ENCODE assay signal across 11 cellular contexts in the genomic region with DNA sequence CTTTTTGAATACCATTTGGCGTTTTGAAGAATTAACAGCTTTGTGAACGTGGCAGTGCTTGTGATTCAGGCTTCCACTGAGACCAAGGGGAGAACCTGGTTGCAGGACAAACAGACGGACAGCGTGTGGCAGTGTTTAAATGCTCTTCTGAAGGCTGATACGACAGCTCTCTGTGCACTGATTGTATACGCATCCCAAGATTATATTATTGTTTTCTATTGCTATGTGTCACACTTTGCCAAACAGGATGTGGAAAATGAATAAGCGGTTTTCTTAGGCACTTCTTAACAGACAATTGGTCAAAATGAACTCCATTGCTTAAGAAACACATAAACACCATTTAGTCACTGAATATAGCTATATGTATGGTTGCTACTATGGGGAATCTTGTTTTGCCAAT. TPM values are rescaled to one million over a fixed set of nuclear protein-coding genes. Genes with fewer than 3 reads are reported as not detected.
A peak's percentile ranks its signal among the peaks of the same experiment; 100 is the strongest.
DNase-seq lines count a peak whose midpoint lies in the region; ATAC-seq and TF ChIP-seq lines count a peak whose summit lies in the region.
"Not testable (repeated sequence)": the region's sequence is repeated elsewhere in the genome, so short reads cannot be mapped to it uniquely, and the experiment has no call there.
"Had no signal": no experiment of that assay in that cellular context is flagged by ENCODE, and none has a peak within 500 bp of the region (broad histone marks: within the 10 kb centered on the region; RNA-seq: fewer than 3 reads in every experiment).

No MANE protein-coding gene starts in this region.

- H3K4me3 ChIP-seq in AG09309 (ENCODE audit: control insufficient read depth, low read depth, low read length); osteoblast (ENCODE audit: insufficient read depth, low read length): not testable (repeated sequence)

- not testable (repeated sequence) for H2AFZ ChIP-seq in osteoblast (ENCODE audit: low read length)

- peak; percentile 14 for TF ChIP-seq CTCF in AG09309 (IDR thresholded peaks at IDR 0.05; ENCODE audit: control insufficient read depth, insufficient read depth, low read depth, low read length, missing control alignments)
- peak; percentile 3 for TF ChIP-seq CTCF in GM10266 (IDR thresholded peaks at IDR 0.05; ENCODE audit: control insufficient read depth, insufficient read depth, low read depth, missing control alignments)
- not testable (repeated sequence) for TF ChIP-seq CTCF in osteoblast (IDR thresholded peaks at IDR 0.05; ENCODE audit: extremely low read depth, low read depth, low read length)

- not testable (repeated sequence) for H3K9me3 Mint-ChIP-seq in activated naive CD4-positive, alpha-beta T cell treated with anti-CD3 and anti-CD28 coated beads, Interleukin-2, amount 50 U/mL, for 72 hours

- not testable (repeated sequence) for DNase-seq in AG09309 (ENCODE audit: low read depth); GM10266 (ENCODE audit: extremely low spot score); activated naive CD4-positive, alpha-beta T cell treated with anti-CD3 and anti-CD28 coated beads, Interleukin-2, amount 50 U/mL, for 72 hours (ENCODE audit: low spot score in 2 of 2); left ventricle myocardium superior; osteoblast (ENCODE audit: insufficient read length, low spot score, missing footprints)
- peak; percentile 59 for DNase-seq in M059J (ENCODE audit: low read depth)
- peak; percentile 25 to 71 for DNase-seq in dermis microvascular lymphatic vessel endothelial cell (ENCODE audit: low read depth in 2 of 2)

- H3K27me3 ChIP-seq in osteoblast (ENCODE audit: insufficient read depth, low read length) = not testable (repeated sequence)

- H3K36me3 Mint-ChIP-seq in activated naive CD4-positive, alpha-beta T cell treated with anti-CD3 and anti-CD28 coated beads, Interleukin-2, amount 50 U/mL, for 72 hours = not testable (repeated sequence)

- not testable (repeated sequence) for H3K9me3 ChIP-seq in osteoblast (ENCODE audit: low read depth, low read length)

- not testable (repeated sequence) for H4K20me1 ChIP-seq in osteoblast (ENCODE audit: insufficient read depth, low read length)

- intact Hi-C loops in left ventricle myocardium superior (cut with micrococcal nuclease) = not testable (repeated sequence)

- not testable (repeated sequence) for H3K36me3 ChIP-seq in osteoblast (ENCODE audit: insufficient read depth, low read length)

- peaks cover 31% of the 10 kb centered on the region for H3K4me1 ChIP-seq in osteoblast (ENCODE audit: insufficient read depth, low read length)

- peak overlapping the region; percentile 70 for H3K27ac ChIP-seq in osteoblast (ENCODE audit: low read depth, low read length)

- peak; percentile 95 for ATAC-seq in SK-N-SH treated with all-trans-retinoic acid at 6 μM for 48 hours
- peak; percentile 50 to 91 for ATAC-seq in activated naive CD4-positive, alpha-beta T cell treated with anti-CD3 and anti-CD28 coated beads, Interleukin-2, amount 50 U/mL, for 72 hours
- peak; percentile 31 for ATAC-seq in left ventricle myocardium superior

- not testable (repeated sequence) for H3K79me2 ChIP-seq in osteoblast (ENCODE audit: insufficient read depth, low read length)

- not testable (repeated sequence) for H3K27ac Mint-ChIP-seq in activated naive CD4-positive, alpha-beta T cell treated with anti-CD3 and anti-CD28 coated beads, Interleukin-2, amount 50 U/mL, for 72 hours

- H3K4me2 ChIP-seq in osteoblast (ENCODE audit: insufficient read depth, low read length) = peak overlapping the region; percentile 45

RNA-seq across cellular contexts. Expression of a gene that starts 12.5 kb away (rescaled TPM):
- total RNA-seq in M059J (2014; rRNA removed; shearing (Covaris generic)) = not detected in 2 replicates
- not detected for total RNA-seq in activated naive CD4-positive, alpha-beta T cell treated with anti-CD3 and anti-CD28 coated beads, Interleukin-2, amount 50 U/mL, for 72 hours
- total RNA-seq in dermis microvascular lymphatic vessel endothelial cell (0.13 and 0.25 TPM in 2 replicates), left ventricle myocardium superior (not detected), osteoblast (not detected in 2 replicates)
- total RNA-seq: mesothelial cell of epicardium, NCI-H460, suprapubic skin had no signal

RNA-seq across cellular contexts. Expression of a gene that starts 12.6 kb away (rescaled TPM):
- total RNA-seq in M059J (2014; rRNA removed; shearing (Covaris generic)) = 31.0 and 33.6 TPM in 2 replicates
- total RNA-seq in activated naive CD4-positive, alpha-beta T cell treated with anti-CD3 and anti-CD28 coated beads, Interleukin-2, amount 50 U/mL, for 72 hours = 100 to 1,000 TPM; 147 to 154 TPM
- 96.4 and 135 TPM in 2 replicates for total RNA-seq in dermis microvascular lymphatic vessel endothelial cell
- 45.0 TPM for total RNA-seq in left ventricle myocardium superior
- total RNA-seq in osteoblast = 102 and 103 TPM in 2 replicates

RNA-seq across cellular contexts. Expression of a gene that starts 27.5 kb away (rescaled TPM):
- 53.2 and 56.7 TPM in 2 replicates for total RNA-seq in M059J (2014; rRNA removed; shearing (Covaris generic))
- 10 to 100 TPM; 42.3 to 58.1 TPM for total RNA-seq in activated naive CD4-positive, alpha-beta T cell treated with anti-CD3 and anti-CD28 coated beads, Interleukin-2, amount 50 U/mL, for 72 hours
- total RNA-seq in dermis microvascular lymphatic vessel endothelial cell = 23.3 and 23.5 TPM in 2 replicates
- 40.8 TPM for total RNA-seq in left ventricle myocardium superior
- total RNA-seq in osteoblast = 39.4 and 41.5 TPM in 2 replicates

Comparison
In these comparisons a context has a peak if more than half of its experiments do, and no peak if none do; other contexts are left out.
1. ATAC-seq: peak in every context shown above with its lines; median percentile 95 in SK-N-SH treated with all-trans-retinoic acid at 6 μM for 48 hours; 70 in activated naive CD4-positive, alpha-beta T cell treated with anti-CD3 and anti-CD28 coated beads, Interleukin-2, amount 50 U/mL, for 72 hours; 31 in left ventricle myocardium superior.